Comparison of ENCODE assay signal across 8 cellular contexts in the genomic region with DNA sequence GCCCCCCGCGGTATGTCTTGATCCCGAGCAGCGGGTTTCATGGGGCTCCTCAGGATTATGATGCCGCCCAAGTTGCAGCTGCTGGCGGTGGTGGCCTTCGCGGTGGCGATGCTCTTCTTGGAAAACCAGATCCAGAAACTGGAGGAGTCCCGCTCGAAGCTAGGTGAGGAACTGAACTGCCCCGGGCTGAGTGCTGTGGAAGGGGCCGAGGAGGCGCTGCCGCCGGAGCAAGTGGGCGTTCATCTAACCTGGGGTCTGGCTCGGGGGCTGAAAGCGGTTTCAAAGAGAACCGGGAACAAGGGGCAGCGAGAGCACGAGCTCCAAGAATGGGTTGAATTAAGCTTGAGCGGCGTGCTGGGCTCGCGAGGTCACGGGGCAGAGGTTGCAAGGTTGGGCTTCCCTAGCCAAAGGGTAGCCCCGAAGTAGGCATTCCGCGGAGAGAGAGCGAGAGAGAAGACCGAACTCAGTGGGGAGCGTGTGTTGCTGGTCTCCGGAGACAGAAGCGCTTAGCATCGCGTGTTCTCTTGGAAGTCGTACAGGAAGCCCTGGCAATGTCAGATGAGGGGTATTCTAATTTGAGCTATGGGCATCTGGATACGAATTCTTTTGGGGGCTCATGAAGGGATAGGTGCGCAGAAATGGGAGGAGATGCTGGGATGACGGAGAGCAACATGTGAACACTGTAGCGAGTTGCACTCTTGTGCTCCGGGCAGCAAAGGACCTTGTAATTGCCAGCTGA. TPM values are rescaled to one million over a fixed set of nuclear protein-coding genes. Genes with fewer than 3 reads are reported as not detected.
DNase-seq lines count a peak whose midpoint lies in the region; ATAC-seq and TF ChIP-seq lines count a peak whose summit lies in the region.

No MANE protein-coding gene starts in this region.

- DNase-seq in BJ (ENCODE audit: low read depth) (no peak), Peyer's patch (peak; percentile 52 to 78 (median 68)), germinal center (ENCODE audit: low spot score) (peak; percentile 28), occipital lobe (lab: John Stamatoyannopoulos, UW) (peak; percentile 51), thoracic aorta (ENCODE audit: low spot score) (no peak)
- DNase-seq in activated effector memory CD4-positive, alpha-beta T cell treated with anti-CD3 and anti-CD28 coated beads, Interleukin-2, amount 50 U/mL, for 16 hours: peak; percentile 81

- POLR2A ChIA-PET in BJ (lab: Charles Lee): interaction anchor here (1.0 kb wide), 1 partner anchor 171 kb away, joined by 4 read pairs; no protein-coding TSS in a partner anchor

- H3K36me3 ChIP-seq in BJ (ENCODE audit: control insufficient read depth, insufficient read depth, low read length) (no peaks in the 10 kb centered on the region), HUES48 (ENCODE audit: control insufficient read depth, insufficient read depth, low read length) (peaks cover 5% of the 10 kb centered on the region; the same call in 1 of the 2 replicates), Peyer's patch (no peaks in the 10 kb centered on the region), thoracic aorta (no peaks in the 10 kb centered on the region)

- no peaks in the 10 kb centered on the region for H3K9me3 ChIP-seq in HUES48 (ENCODE audit: control insufficient read depth, insufficient read depth, low read length)
- no peaks in the 10 kb centered on the region for H3K9me3 ChIP-seq in Peyer's patch
- no peaks in the 10 kb centered on the region for H3K9me3 ChIP-seq in thoracic aorta

- CTCF ChIA-PET in BJ (lab: Yijun Ruan, JAX): interaction anchor here (0.7 to 1.6 kb wide), 4 partner anchors 47 to 170 kb away, joined by 3 read pairs; no protein-coding TSS in a partner anchor

- H3K27me3 ChIP-seq in BJ (ENCODE audit: control insufficient read depth, insufficient read depth, low read length) (no peaks in the 10 kb centered on the region), HUES48 (ENCODE audit: control insufficient read depth, insufficient read depth, low read length) (no peaks in the 10 kb centered on the region), Peyer's patch (no peaks in the 10 kb centered on the region), thoracic aorta (replicated peaks; ENCODE audit: insufficient read depth) (no peaks in the 10 kb centered on the region)

- ATAC-seq in GM19397 (IDR thresholded peaks at IDR 0.05; ENCODE audit: unreplicated experiment) (peak; percentile 15), thoracic aorta (ENCODE audit: insufficient number of reproducible peaks, low FRiP score, low read depth) (peak; percentile 1)

- H3K9ac ChIP-seq in HUES48 (ENCODE audit: low read depth, low read length): peak overlapping the region; percentile 71

- peaks cover 13% of the 10 kb centered on the region; the same call in 1 of the 2 replicates for H3K4me1 ChIP-seq in HUES48 (ENCODE audit: control insufficient read depth, insufficient read depth, low read length)
- H3K4me1 ChIP-seq in Peyer's patch: peaks cover 0 to 30% (median 9%) of the 10 kb centered on the region in 4 donors
- peaks cover 11 to 28% of the 10 kb centered on the region in 2 donors for H3K4me1 ChIP-seq in thoracic aorta (ENCODE audit: control insufficient read depth in 1 of 2, low read depth in 2 of 2)

- TF ChIP-seq POLR2A in Peyer's patch (IDR thresholded peaks at IDR 0.05): no peak

- TF ChIP-seq CTCF in BJ (IDR thresholded peaks at IDR 0.05; ENCODE audit: insufficient read depth, low read depth, low read length) (no peak), Peyer's patch (IDR thresholded peaks at IDR 0.05) (no peak), thoracic aorta (IDR thresholded peaks at IDR 0.05) (no peak)

- H3K4me3 ChIP-seq in BJ (ENCODE audit: low read depth, low read length) (peak overlapping the region; percentile 61), HUES48 (ENCODE audit: low read depth, low read length) (peak overlapping the region; percentile 79), Peyer's patch (peak overlapping the region; percentile 76 to 96 (median 81)), thoracic aorta (peak overlapping the region; percentile 84)

- H3K27ac ChIP-seq in HUES48 (ENCODE audit: low read depth, low read length) (peak overlapping the region; percentile 95), Peyer's patch (peak overlapping the region; percentile 86 to 93 (median 88)), thoracic aorta (peak overlapping the region; percentile 77 to 86)

RNA-seq across cellular contexts. Expression of a gene that starts 0.7 kb away (rescaled TPM):
- polyA plus RNA-seq in BJ (2011; rRNA removed): 5.3 and 13.3 TPM in 2 replicates
- 6.6 and 6.9 TPM in 2 replicates for polyA minus RNA-seq in BJ (2011; rRNA and poly(A)+ RNA removed)
- total RNA-seq in Peyer's patch (10 to 100 TPM in 2 of 4 donors, 1 to 10 TPM in 2; 9.1 to 14.9 (median 10.3) TPM), occipital lobe (39.1 TPM), thoracic aorta (10 to 100 TPM in 1 of 2 donors, 1 to 10 TPM in 1; 6.5 to 10.4 TPM)

RNA-seq across cellular contexts. Expression of a gene that starts 1.2 kb away (rescaled TPM):
- polyA plus RNA-seq in BJ (2011; rRNA removed): 115 and 283 TPM in 2 replicates
- 38.0 and 47.1 TPM in 2 replicates for polyA minus RNA-seq in BJ (2011; rRNA and poly(A)+ RNA removed)
- total RNA-seq in Peyer's patch (100 to 1,000 TPM in 1 of 4 donors, 10 to 100 TPM in 3; 41.3 to 141 (median 76.1) TPM), occipital lobe (138 TPM), thoracic aorta (10 to 100 TPM; 68.8 to 94.0 TPM)

Comparison
In these comparisons a context has a peak if more than half of its experiments do, and no peak if none do; other contexts are left out.
1. DNase-seq: peak in Peyer's patch (3 of 3), activated effector memory CD4-positive, alpha-beta T cell treated with anti-CD3 and anti-CD28 coated beads, Interleukin-2, amount 50 U/mL, for 16 hours (single experiment), germinal center (single experiment) and occipital lobe (single experiment); none in BJ (single experiment) and thoracic aorta (single experiment).
2. Peak in every context shown above with its lines, with median percentiles within 50 percentile points of each other: H3K4me3 ChIP-seq and H3K27ac ChIP-seq.